ENCODE assay signal across 38 cellular contexts in the genomic region with DNA sequence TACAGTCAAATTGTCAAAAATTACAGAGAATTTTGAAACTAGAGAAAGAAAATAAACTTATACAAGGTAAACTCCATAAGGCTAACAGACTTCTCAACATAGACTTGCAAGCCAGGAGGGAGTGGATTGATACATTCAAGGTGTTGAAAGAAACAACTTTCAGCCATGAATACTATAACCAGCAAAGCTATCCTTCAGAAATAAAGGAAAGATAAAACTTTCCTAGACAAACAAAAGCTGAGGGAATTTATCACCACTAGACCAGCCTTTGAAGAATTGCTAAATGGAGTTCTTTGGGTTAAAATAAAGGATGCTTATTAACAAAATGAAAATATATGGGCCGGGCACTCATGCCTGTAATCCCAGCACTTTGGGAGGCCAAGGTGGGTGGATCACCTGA. TPM values are rescaled to one million over a fixed set of nuclear protein-coding genes. Genes with fewer than 3 reads are reported as not detected.
"Had no signal": no experiment of that assay in that cellular context is flagged by ENCODE, and none has a peak within 500 bp of the region (broad histone marks: within the 10 kb centered on the region; RNA-seq: fewer than 3 reads in every experiment).

No MANE protein-coding gene starts in this region.

- H3K27ac ChIP-seq: ascending aorta, cardiac muscle cell, VCaP had no signal

- H3K36me3 Mint-ChIP-seq: activated CD8-positive, alpha-beta memory T cell treated with anti-CD3 and anti-CD28 coated beads, Interleukin-2, amount 10 ng/mL, durations not matched to agents 7 days and 5 days; activated naive CD4-positive, alpha-beta T cell treated with anti-CD3 and anti-CD28 coated beads, Interleukin-2, amount 10 ng/mL, durations not matched to agents 7 days and 5 days; activated naive CD4-positive, alpha-beta T cell treated with anti-CD3 and anti-CD28 coated beads, Interleukin-2, amount 50 U/mL, for 24 hours; brain had no signal

- H3K4me1 Mint-ChIP-seq: activated CD8-positive, alpha-beta memory T cell treated with anti-CD3 and anti-CD28 coated beads, Interleukin-2, amount 10 ng/mL, durations not matched to agents 7 days and 5 days; brain; central memory CD8-positive, alpha-beta T cell had no signal

- H3K4me1 ChIP-seq: ascending aorta had no signal

- H3K36me3 ChIP-seq: ascending aorta, cardiac muscle cell had no signal

- H3K4me3 Mint-ChIP-seq: activated B cell treated with CpG ODN at 0.5 μM for 24 hours; activated CD4-positive, alpha-beta memory T cell treated with anti-CD3 and anti-CD28 coated beads for 36 hours; activated CD4-positive, alpha-beta T cell treated with anti-CD3 and anti-CD28 coated beads, Interleukin-2, amount 10 ng/mL, durations not matched to agents 24 days and 14 days; activated CD8-positive, alpha-beta memory T cell treated with anti-CD3 and anti-CD28 coated beads, Interleukin-2, amount 10 ng/mL, durations not matched to agents 7 days and 5 days; activated CD8-positive, alpha-beta T cell treated with anti-CD3 and anti-CD28 coated beads, Interleukin-2, amount 10 ng/mL, durations not matched to agents 7 days and 5 days; activated naive CD4-positive, alpha-beta T cell treated with anti-CD3 and anti-CD28 coated beads, Interleukin-2, amount 10 ng/mL, durations not matched to agents 7 days and 5 days; activated naive CD4-positive, alpha-beta T cell treated with anti-CD3 and anti-CD28 coated beads, Interleukin-2, amount 50 U/mL, for 24 hours; activated naive CD8-positive, alpha-beta T cell; activated naive CD8-positive, alpha-beta T cell treated with anti-CD3 and anti-CD28 coated beads, Interleukin-2, amount 10 ng/mL, durations not matched to agents 7 days and 5 days; activated naive CD8-positive, alpha-beta T cell treated with anti-CD3 and anti-CD28 coated beads, Interleukin-2, amount 50 U/mL, for 24 hours; activated T-cell treated with anti-CD3 and anti-CD28 coated beads, Interleukin-2, amount 50 U/mL, for 24 hours; brain; central memory CD8-positive, alpha-beta T cell; T-helper 2 cell treated with Interferon-gamma antibody and Interleukin-4, amounts not matched to agents 5 μg/mL and 100 μg/mL, for 36 hours had no signal

- DNase-seq: activated B cell treated with CpG ODN at 0.5 μM for 24 hours; activated CD4-positive, alpha-beta memory T cell treated with anti-CD3 and anti-CD28 coated beads for 36 hours; activated CD4-positive, alpha-beta T cell treated with anti-CD3 and anti-CD28 coated beads for 4 hours; activated CD4-positive, alpha-beta T cell treated with anti-CD3 and anti-CD28 coated beads, Interleukin-2, amount 10 ng/mL, durations not matched to agents 24 days and 14 days; activated CD4-positive, alpha-beta T cell treated with anti-CD3 and anti-CD28 coated beads, Interleukin-2, amount 50 U/mL, for 1 hour; activated CD4-positive, alpha-beta T cell treated with anti-CD3 and anti-CD28 coated beads, Interleukin-2, amount 50 U/mL, for 4 hours; activated CD4-positive, CD25-positive, alpha-beta regulatory T cell treated with anti-CD3 and anti-CD28 coated beads, Interleukin-2, amount 50 U/mL, for 72 hours; activated CD8-positive, alpha-beta memory T cell treated with anti-CD3 and anti-CD28 coated beads for 24 hours; activated CD8-positive, alpha-beta memory T cell treated with anti-CD3 and anti-CD28 coated beads, Interleukin-2, amount 10 ng/mL, durations not matched to agents 7 days and 5 days; activated CD8-positive, alpha-beta memory T cell treated with anti-CD3 and anti-CD28 coated beads, Interleukin-2, amount 50 U/mL, for 48 hours; activated CD8-positive, alpha-beta T cell treated with anti-CD3 and anti-CD28 coated beads, Interleukin-2, amount 10 ng/mL, durations not matched to agents 7 days and 5 days; activated effector memory CD4-positive, alpha-beta T cell treated with Interleukin-2 at 50 U/mL for 16 hours; activated gamma-delta T cell; activated naive CD4-positive, alpha-beta T cell treated with anti-CD3 and anti-CD28 coated beads, Interleukin-2, amount 10 ng/mL, durations not matched to agents 7 days and 5 days; activated naive CD4-positive, alpha-beta T cell treated with Interleukin-2 at 50 U/mL for 16 hours; activated naive CD8-positive, alpha-beta T cell treated with anti-CD3 and anti-CD28 coated beads, Interleukin-2, amount 10 ng/mL, durations not matched to agents 7 days and 5 days; activated naive CD8-positive, alpha-beta T cell treated with anti-CD3 and anti-CD28 coated beads, Interleukin-2, amount 50 U/mL, for 24 hours; activated T-cell treated with anti-CD3 and anti-CD28 coated beads, Interleukin-2, amount 50 U/mL, for 24 hours; activated T-cell treated with anti-CD3 and anti-CD28 coated beads, Interleukin-2, amount 50 U/mL, for 48 hours; amygdala; anterior cingulate cortex; caudate nucleus; cerebellar nuclear complex; T-helper 2 cell; T-helper 9 cell had no signal

- H3K4me3 ChIP-seq: ascending aorta, cardiac muscle cell had no signal

- H3K27me3 Mint-ChIP-seq: activated naive CD4-positive, alpha-beta T cell treated with anti-CD3 and anti-CD28 coated beads, Interleukin-2, amount 50 U/mL, for 24 hours had no signal

- ATAC-seq: activated CD8-positive, alpha-beta memory T cell treated with anti-CD3 and anti-CD28 coated beads, Interleukin-2, amount 10 ng/mL, durations not matched to agents 7 days and 5 days; activated CD8-positive, alpha-beta T cell treated with anti-CD3 and anti-CD28 coated beads, Interleukin-2, amount 10 ng/mL, durations not matched to agents 7 days and 5 days; activated naive CD8-positive, alpha-beta T cell treated with anti-CD3 and anti-CD28 coated beads, Interleukin-2, amount 50 U/mL, for 24 hours had no signal

- H3K9me3 Mint-ChIP-seq: activated naive CD4-positive, alpha-beta T cell treated with anti-CD3 and anti-CD28 coated beads, Interleukin-2, amount 50 U/mL, for 24 hours had no signal

- H3K27me3 ChIP-seq: ascending aorta, cardiac muscle cell had no signal

- FAIRE-seq: bronchial epithelial cell, TTC549 had no signal

- H3K27ac Mint-ChIP-seq: activated B cell treated with CpG ODN at 0.5 μM for 24 hours; activated CD4-positive, alpha-beta memory T cell treated with anti-CD3 and anti-CD28 coated beads for 36 hours; activated CD4-positive, alpha-beta T cell treated with anti-CD3 and anti-CD28 coated beads, Interleukin-2, amount 10 ng/mL, durations not matched to agents 24 days and 14 days; activated CD8-positive, alpha-beta memory T cell treated with anti-CD3 and anti-CD28 coated beads, Interleukin-2, amount 10 ng/mL, durations not matched to agents 7 days and 5 days; activated CD8-positive, alpha-beta T cell treated with anti-CD3 and anti-CD28 coated beads, Interleukin-2, amount 10 ng/mL, durations not matched to agents 7 days and 5 days; activated naive CD4-positive, alpha-beta T cell treated with anti-CD3 and anti-CD28 coated beads, Interleukin-2, amount 10 ng/mL, durations not matched to agents 7 days and 5 days; activated naive CD4-positive, alpha-beta T cell treated with anti-CD3 and anti-CD28 coated beads, Interleukin-2, amount 50 U/mL, for 24 hours; activated naive CD8-positive, alpha-beta T cell; activated naive CD8-positive, alpha-beta T cell treated with anti-CD3 and anti-CD28 coated beads, Interleukin-2, amount 10 ng/mL, durations not matched to agents 7 days and 5 days; activated naive CD8-positive, alpha-beta T cell treated with anti-CD3 and anti-CD28 coated beads, Interleukin-2, amount 50 U/mL, for 24 hours; activated T-cell treated with anti-CD3 and anti-CD28 coated beads, Interleukin-2, amount 50 U/mL, for 24 hours; activated T-helper 2 cell treated with anti-CD3 and anti-CD28 coated beads, Interferon-gamma antibody, Interleukin-2, Interleukin-4, amounts not matched to agents 10 μg/mL and 5 μg/mL and 100 μg/mL, durations not matched to agents 14 hours and 24 hours and 36 hours; brain; T-helper 2 cell treated with Interferon-gamma antibody and Interleukin-4, amounts not matched to agents 5 μg/mL and 100 μg/mL, for 36 hours had no signal

RNA-seq across cellular contexts. Expression of a gene that starts 52.7 kb away (rescaled TPM):
- total RNA-seq: activated B cell treated with CpG ODN at 0.5 μM for 24 hours; activated CD4-positive, alpha-beta memory T cell treated with anti-CD3 and anti-CD28 coated beads for 36 hours; activated CD4-positive, alpha-beta T cell treated with anti-CD3 and anti-CD28 coated beads, Interleukin-2, amount 10 ng/mL, durations not matched to agents 24 days and 14 days; activated CD8-positive, alpha-beta memory T cell treated with anti-CD3 and anti-CD28 coated beads, Interleukin-2, amount 10 ng/mL, durations not matched to agents 7 days and 5 days; activated CD8-positive, alpha-beta T cell treated with anti-CD3 and anti-CD28 coated beads, Interleukin-2, amount 10 ng/mL, durations not matched to agents 7 days and 5 days; activated naive CD8-positive, alpha-beta T cell treated with anti-CD3 and anti-CD28 coated beads, Interleukin-2, amount 10 ng/mL, durations not matched to agents 7 days and 5 days; activated T-helper 2 cell treated with anti-CD3 and anti-CD28 coated beads, Interferon-gamma antibody, Interleukin-2, Interleukin-4, amounts not matched to agents 10 μg/mL and 5 μg/mL and 100 μg/mL, durations not matched to agents 14 hours and 24 hours and 36 hours; ascending aorta; bronchial epithelial cell; cardiac muscle cell; chondrocyte had no signal
- polyA plus RNA-seq: adipose tissue, cardiac muscle cell had no signal
